In the genomic region with DNA sequence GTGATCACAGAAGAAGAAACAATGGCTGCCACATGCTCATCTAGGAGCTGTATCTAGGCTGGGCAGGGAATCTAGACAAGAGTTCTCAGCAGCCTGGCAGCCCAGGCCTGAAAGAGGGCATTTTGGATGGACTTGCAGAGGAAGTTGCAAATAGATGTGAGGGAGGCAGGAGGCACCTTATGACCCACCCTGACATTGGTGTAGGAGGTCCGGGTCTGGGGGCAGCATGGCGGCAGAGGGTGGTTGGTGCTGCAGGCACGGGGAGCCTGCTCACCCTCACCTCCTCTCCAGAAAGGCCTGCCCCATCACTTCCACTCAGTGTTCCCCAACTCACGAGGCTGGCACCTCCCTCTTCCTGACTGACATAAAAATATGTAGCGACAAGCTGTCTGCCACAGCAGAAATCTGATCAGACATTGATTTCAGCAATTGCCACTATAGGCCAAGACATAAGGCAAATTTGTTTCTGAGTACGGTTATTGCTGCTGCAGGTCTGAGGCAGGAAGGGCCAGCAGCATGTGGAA, we compare ENCODE assay signal across 19 cellular contexts.
DNase-seq lines count a peak whose midpoint lies in the region; ATAC-seq and TF ChIP-seq lines count a peak whose summit lies in the region.
"Had no signal": no experiment of that assay in that cellular context is flagged by ENCODE, and none has a peak within 500 bp of the region (broad histone marks: within the 10 kb centered on the region; RNA-seq: fewer than 3 reads in every experiment).

No MANE protein-coding gene starts in this region.

- POLR2A ChIA-PET in CD8-positive, alpha-beta T cell (lab: Charles Lee) = no interaction called here
- POLR2A ChIA-PET in WTC11 (lab: Charles Lee) = no interaction called here

- H3K27ac ChIP-seq in CD8-positive, alpha-beta T cell (ENCODE audit: low read depth, low read length) = no peak overlapping the region
- peak overlapping the region in 1 of 4 donors; percentile 19 for H3K27ac ChIP-seq in esophagus muscularis mucosa (replicated peaks in 1 of 4)
- no peak overlapping the region for H3K27ac ChIP-seq in neuronal stem cell (replicated peaks; ENCODE audit: low read length)
- H3K27ac ChIP-seq in mesendoderm (ENCODE audit: low read depth, low read length) = no peak overlapping the region
- H3K27ac ChIP-seq: 22Rv1, A549, C4-2B had no signal

- no peaks in the 10 kb centered on the region for H3K4me1 ChIP-seq in CD8-positive, alpha-beta T cell (ENCODE audit: insufficient read depth, low read length)
- H3K4me1 ChIP-seq in esophagus muscularis mucosa = peaks cover 0 to 24% (median 18%) of the 10 kb centered on the region in 4 donors
- H3K4me1 ChIP-seq in neuronal stem cell (ENCODE audit: control insufficient read depth in 2 of 2, insufficient read depth in 1 of 2, low read depth in 1 of 2, low read length in 2 of 2) = peaks cover 4 to 14% of the 10 kb centered on the region in 2 donors
- H3K4me1 ChIP-seq in mesendoderm (ENCODE audit: control insufficient read depth, low read depth, low read length) = no peaks in the 10 kb centered on the region
- H3K4me1 ChIP-seq: A549 had no signal

- H2BK5ac ChIP-seq in neuronal stem cell (ENCODE audit: low read length) (no peak overlapping the region), mesendoderm (ENCODE audit: low read length) (no peak overlapping the region)

- H2BK120ac ChIP-seq in neuronal stem cell (ENCODE audit: low read depth, low read length) (no peak overlapping the region), mesendoderm (ENCODE audit: low read depth, low read length) (no peak overlapping the region)

- no peak for DNase-seq in CD8-positive, alpha-beta T cell
- DNase-seq in WTC11 (ENCODE audit: low spot score) (no peak), esophagus muscularis mucosa (ENCODE audit: extremely low spot score) (peak; percentile 64), neuronal stem cell (ENCODE audit: low spot score) (no peak), hypothalamus (lab: John Stamatoyannopoulos, UW) (no peak), mesendoderm (no peak)
- DNase-seq: AML-193; Calu3; CD4-positive, alpha-beta T cell; GF-D8; HFFc6 had no signal

- no peaks in the 10 kb centered on the region for H3K27me3 Mint-ChIP-seq in CD8-positive, alpha-beta T cell (ENCODE audit: low read depth)
- no peaks in the 10 kb centered on the region for H3K27me3 Mint-ChIP-seq in WTC11 (ENCODE audit: low read depth)
- H3K27me3 Mint-ChIP-seq: CD4-positive, alpha-beta T cell had no signal

- peaks cover 4% of the 10 kb centered on the region for H3K36me3 ChIP-seq in CD8-positive, alpha-beta T cell (ENCODE audit: insufficient read depth, low read length)
- H3K36me3 ChIP-seq in esophagus muscularis mucosa (peaks cover 0 to 42% (median 26%) of the 10 kb centered on the region in 4 donors), neuronal stem cell (replicated peaks in 1 of 2; ENCODE audit: control insufficient read depth in 2 of 2, insufficient read depth in 2 of 2, low read length in 2 of 2) (peaks cover 8 to 80% of the 10 kb centered on the region in 2 donors), mesendoderm (ENCODE audit: control insufficient read depth, insufficient read depth, low read length) (peaks cover 1% of the 10 kb centered on the region)

- no peaks in the 10 kb centered on the region for H3K4me1 Mint-ChIP-seq in CD8-positive, alpha-beta T cell (ENCODE audit: low read depth)
- peaks cover 15% of the 10 kb centered on the region for H3K4me1 Mint-ChIP-seq in WTC11

- CTCF ChIA-PET in CD8-positive, alpha-beta T cell (lab: Charles Lee) = no interaction called here
- CTCF ChIA-PET in WTC11 (lab: Charles Lee) = no interaction called here

- H2AK5ac ChIP-seq in neuronal stem cell (ENCODE audit: low read depth, low read length) = no peak overlapping the region
- no peak overlapping the region for H2AK5ac ChIP-seq in mesendoderm (ENCODE audit: low read length)

- 95% methylated on average over 6 of the region's 6 CpGs for WGBS in esophagus muscularis mucosa
- no CpG with 5 or more reads among the region's 6 CpGs for WGBS in neuronal stem cell (ENCODE audit: extremely low coverage in 2 of 2, insufficient read length in 2 of 2, insufficient replicate concordance in 1 of 2), 2 donors
- WGBS in mesendoderm (ENCODE audit: extremely low coverage, insufficient coverage, low lambda C conversion rate) = no CpG with 5 or more reads among the region's 6 CpGs

- TF ChIP-seq CTCF in CD8-positive, alpha-beta T cell (IDR thresholded peaks at IDR 0.05) = no peak
- no peak for TF ChIP-seq CTCF in WTC11 (IDR thresholded peaks at IDR 0.05)
- no peak for TF ChIP-seq CTCF in esophagus muscularis mucosa (IDR thresholded peaks at IDR 0.05)

- ATAC-seq in CD8-positive, alpha-beta T cell = no peak
- ATAC-seq in WTC11 = no peak
- no peak for ATAC-seq in GM18870 (IDR thresholded peaks at IDR 0.05; ENCODE audit: unreplicated experiment)
- ATAC-seq in HG02678 (IDR thresholded peaks at IDR 0.05; ENCODE audit: unreplicated experiment) = no peak
- ATAC-seq: A549, GM23338, HCT116, HepG2 had no signal

- H3K4me2 ChIP-seq in neuronal stem cell (ENCODE audit: insufficient read depth, low read length, poor library complexity, severe bottlenecking) (no peak overlapping the region), mesendoderm (ENCODE audit: low read length) (no peak overlapping the region)
- H3K4me2 ChIP-seq: A549, GM23338 had no signal

- H3K36me3 Mint-ChIP-seq in CD8-positive, alpha-beta T cell = peaks cover 45% of the 10 kb centered on the region
- peaks cover 49% of the 10 kb centered on the region for H3K36me3 Mint-ChIP-seq in WTC11

- no peak overlapping the region for H3K4me3 Mint-ChIP-seq in CD8-positive, alpha-beta T cell
- no peak overlapping the region for H3K4me3 Mint-ChIP-seq in WTC11
- H3K4me3 Mint-ChIP-seq: CD4-positive, alpha-beta T cell; GM23338; HFFc6 had no signal

- TF ChIP-seq POLR2A in esophagus muscularis mucosa (IDR thresholded peaks at IDR 0.05; ENCODE audit: low read depth) = no peak

- H3K14ac ChIP-seq in neuronal stem cell (ENCODE audit: low read length) = no peak overlapping the region

- no peaks in the 10 kb centered on the region for H3K9me3 Mint-ChIP-seq in CD8-positive, alpha-beta T cell
- no peaks in the 10 kb centered on the region for H3K9me3 Mint-ChIP-seq in WTC11
- H3K9me3 Mint-ChIP-seq: CD4-positive, alpha-beta T cell; GM23338; HFFc6 had no signal

- TF ChIP-seq EP300 in esophagus muscularis mucosa (IDR thresholded peaks at IDR 0.05) = no peak

- no peak overlapping the region for H3K18ac ChIP-seq in neuronal stem cell (ENCODE audit: low read length)
- no peak overlapping the region for H3K18ac ChIP-seq in mesendoderm (ENCODE audit: low read length)

- no peaks in the 10 kb centered on the region for H3K9me3 ChIP-seq in CD8-positive, alpha-beta T cell (ENCODE audit: low read length)
- H3K9me3 ChIP-seq in esophagus muscularis mucosa (no peaks in the 10 kb centered on the region), neuronal stem cell (replicated peaks in 1 of 2; ENCODE audit: control insufficient read depth in 2 of 2, insufficient read depth in 1 of 2, low read depth in 1 of 2, low read length in 2 of 2) (peaks cover 0 to 2% of the 10 kb centered on the region in 2 donors)
- H3K9me3 ChIP-seq: A549 had no signal

- H3K4me3 ChIP-seq in CD8-positive, alpha-beta T cell (ENCODE audit: low read depth, low read length) = no peak overlapping the region
- H3K4me3 ChIP-seq in esophagus muscularis mucosa (no peak overlapping the region), neuronal stem cell (ENCODE audit: low read length in 2 of 2) (no peak overlapping the region), mesendoderm (ENCODE audit: low read length) (no peak overlapping the region)
- H3K4me3 ChIP-seq: A549, GM23338 had no signal

- H3K4ac ChIP-seq in neuronal stem cell (ENCODE audit: low read length) (no peak overlapping the region), mesendoderm (ENCODE audit: low read depth, low read length) (no peak overlapping the region)

- H3K23ac ChIP-seq in neuronal stem cell (ENCODE audit: low read depth, low read length, poor library complexity) = peak overlapping the region; percentile 45
- no peak overlapping the region for H3K23ac ChIP-seq in mesendoderm (ENCODE audit: low read length)

- H2AFZ ChIP-seq in neuronal stem cell (ENCODE audit: low read length) = no peak overlapping the region
- H2AFZ ChIP-seq: GM23338 had no signal

- H3K56ac ChIP-seq in mesendoderm (ENCODE audit: low read length) = no peak overlapping the region

- no peak overlapping the region for H2BK12ac ChIP-seq in neuronal stem cell (ENCODE audit: low read length)

- H2BK15ac ChIP-seq in neuronal stem cell (ENCODE audit: low read length) (no peak overlapping the region), mesendoderm (replicated peaks; ENCODE audit: low read depth) (no peak overlapping the region)

- no peak overlapping the region for H4K91ac ChIP-seq in neuronal stem cell (ENCODE audit: low read depth, low read length, poor library complexity)

- no peaks in the 10 kb centered on the region for H3K79me1 ChIP-seq in neuronal stem cell (ENCODE audit: low read depth, low read length)
- no peaks in the 10 kb centered on the region for H3K79me1 ChIP-seq in mesendoderm (ENCODE audit: low read length)

- no peaks in the 10 kb centered on the region for H3K79me2 ChIP-seq in mesendoderm (ENCODE audit: control insufficient read depth, insufficient read depth, low read length)

- no peaks in the 10 kb centered on the region for H3K27me3 ChIP-seq in CD8-positive, alpha-beta T cell (ENCODE audit: insufficient read depth, low read length)
- H3K27me3 ChIP-seq in esophagus muscularis mucosa (no peaks in the 10 kb centered on the region), neuronal stem cell (ENCODE audit: control insufficient read depth in 3 of 3, insufficient read depth in 3 of 3, low read depth in 1 of 3, low read length in 3 of 3) (no peaks in the 10 kb centered on the region), mesendoderm (ENCODE audit: insufficient read depth, low read length, poor library complexity) (no peaks in the 10 kb centered on the region)

- intact Hi-C loops in CD8-positive, alpha-beta T cell (cut with DNase I, micrococcal nuclease) = no loop called here
- intact Hi-C loops in esophagus muscularis mucosa (cut with DNase I) = no loop called here

- H4K5ac ChIP-seq in mesendoderm (ENCODE audit: low read length) = no peak overlapping the region

- peak overlapping the region; percentile 3 for H3K27ac Mint-ChIP-seq in CD8-positive, alpha-beta T cell
- peak overlapping the region; percentile 65 for H3K27ac Mint-ChIP-seq in WTC11
- H3K27ac Mint-ChIP-seq: CD4-positive, alpha-beta T cell; HFFc6 had no signal

- no peak overlapping the region for H4K8ac ChIP-seq in neuronal stem cell (ENCODE audit: low read depth, low read length)
- no peak overlapping the region for H4K8ac ChIP-seq in mesendoderm (ENCODE audit: low read depth, low read length)

- no peak overlapping the region for H3K9ac ChIP-seq in neuronal stem cell (ENCODE audit: low read depth, low read length, poor library complexity)
- H3K9ac ChIP-seq in mesendoderm (ENCODE audit: low read length) = no peak overlapping the region

TF ChIP-seq in WTC11, 78 proteins besides CTCF, POLR2A, EP300 and RAD21 (continues in another document):
- no peak for TF ChIP-seq HMGA2 (CRISPR knock-in tag; IDR thresholded peaks at IDR 0.05)
- no peak for TF ChIP-seq TEAD1 (CRISPR knock-in tag; IDR thresholded peaks at IDR 0.05)
